Comparison of ENCODE assay signal across 39 cellular contexts in genomic region chr7:72016574-72016973, GRCh38.
"Had no signal": no experiment of that assay in that cellular context is flagged by ENCODE, and none has a peak within 500 bp of the region (broad histone marks: within the 10 kb centered on the region; RNA-seq: fewer than 3 reads in every experiment).

No MANE protein-coding gene starts in this region.

- H3K9me3 ChIP-seq: adrenal gland, ascending aorta, body of pancreas had no signal

- H3K36me3 Mint-ChIP-seq: activated naive CD4-positive, alpha-beta T cell treated with anti-CD3 and anti-CD28 coated beads, Interleukin-2, amount 10 ng/mL, durations not matched to agents 7 days and 5 days; activated naive CD4-positive, alpha-beta T cell treated with anti-CD3 and anti-CD28 coated beads, Interleukin-2, amount 50 U/mL, for 24 hours; activated naive CD4-positive, alpha-beta T cell treated with anti-CD3 and anti-CD28 coated beads, Interleukin-2, amount 50 U/mL, for 72 hours; activated naive CD8-positive, alpha-beta T cell; activated naive CD8-positive, alpha-beta T cell treated with anti-CD3 and anti-CD28 coated beads for 36 hours; activated naive CD8-positive, alpha-beta T cell treated with anti-CD3 and anti-CD28 coated beads, Interleukin-2, amount 10 ng/mL, durations not matched to agents 7 days and 5 days; brain had no signal

- H3K9me3 Mint-ChIP-seq: activated naive CD4-positive, alpha-beta T cell treated with anti-CD3 and anti-CD28 coated beads, Interleukin-2, amount 50 U/mL, for 24 hours; activated naive CD8-positive, alpha-beta T cell treated with anti-CD3 and anti-CD28 coated beads, Interleukin-2, amount 10 ng/mL, durations not matched to agents 7 days and 5 days; brain had no signal

- H3K27me3 ChIP-seq: adrenal gland, ascending aorta, body of pancreas, brain microvascular endothelial cell, breast epithelium, cardiac muscle cell had no signal

- H3K4me3 ChIP-seq: adrenal gland, ascending aorta, body of pancreas, breast epithelium, cardiac muscle cell had no signal

- DNase-seq: activated effector memory CD4-positive, alpha-beta T cell treated with anti-CD3 and anti-CD28 coated beads, Interleukin-2, amount 50 U/mL, for 16 hours; activated effector memory CD4-positive, alpha-beta T cell treated with Interleukin-2 at 50 U/mL for 16 hours; activated gamma-delta T cell; activated gamma-delta T cell treated with Interleukin-2 at 50 U/mL for 16 hours; activated naive CD4-positive, alpha-beta T cell; activated naive CD4-positive, alpha-beta T cell treated with anti-CD3 and anti-CD28 coated beads for 36 hours; activated naive CD4-positive, alpha-beta T cell treated with anti-CD3 and anti-CD28 coated beads, Interleukin-2, amount 10 ng/mL, durations not matched to agents 7 days and 5 days; activated naive CD4-positive, alpha-beta T cell treated with anti-CD3 and anti-CD28 coated beads, Interleukin-2, amount 50 U/mL, for 16 hours; activated naive CD4-positive, alpha-beta T cell treated with Interleukin-2 at 50 U/mL for 16 hours; activated naive CD8-positive, alpha-beta T cell treated with anti-CD3 and anti-CD28 coated beads for 36 hours; activated naive CD8-positive, alpha-beta T cell treated with anti-CD3 and anti-CD28 coated beads, Interleukin-2, amount 10 ng/mL, durations not matched to agents 7 days and 5 days; activated naive CD8-positive, alpha-beta T cell treated with anti-CD3 and anti-CD28 coated beads, Interleukin-2, amount 50 U/mL, for 24 hours; activated T-cell treated with anti-CD3 and anti-CD28 coated beads for 4 hours; activated T-cell treated with anti-CD3 and anti-CD28 coated beads, Interleukin-2, amount 50 U/mL, for 1 hour; activated T-cell treated with anti-CD3 and anti-CD28 coated beads, Interleukin-2, amount 50 U/mL, for 24 hours; activated T-cell treated with anti-CD3 and anti-CD28 coated beads, Interleukin-2, amount 50 U/mL, for 4 hours; activated T-cell treated with anti-CD3 and anti-CD28 coated beads, Interleukin-2, amount 50 U/mL, for 48 hours; activated T-cell treated with anti-CD3 and anti-CD28 coated beads, Interleukin-2, amount 50 U/mL, for 72 hours; adrenal gland; amniotic stem cell; amygdala; anterior cingulate cortex; aorta; body of pancreas; brain microvascular endothelial cell; caudate nucleus; central memory CD4-positive, alpha-beta T cell; cerebellar nuclear complex had no signal

- H3K4me3 Mint-ChIP-seq: activated naive CD4-positive, alpha-beta T cell treated with anti-CD3 and anti-CD28 coated beads for 36 hours; activated naive CD4-positive, alpha-beta T cell treated with anti-CD3 and anti-CD28 coated beads, Interleukin-2, amount 10 ng/mL, durations not matched to agents 7 days and 5 days; activated naive CD4-positive, alpha-beta T cell treated with anti-CD3 and anti-CD28 coated beads, Interleukin-2, amount 50 U/mL, for 24 hours; activated naive CD8-positive, alpha-beta T cell; activated naive CD8-positive, alpha-beta T cell treated with anti-CD3 and anti-CD28 coated beads for 36 hours; activated naive CD8-positive, alpha-beta T cell treated with anti-CD3 and anti-CD28 coated beads, Interleukin-2, amount 10 ng/mL, durations not matched to agents 7 days and 5 days; activated naive CD8-positive, alpha-beta T cell treated with anti-CD3 and anti-CD28 coated beads, Interleukin-2, amount 50 U/mL, for 24 hours; activated T-cell treated with anti-CD3 and anti-CD28 coated beads, Interleukin-2, amount 50 U/mL, for 24 hours; activated T-cell treated with anti-CD3 and anti-CD28 coated beads, Interleukin-2, amount 50 U/mL, for 4 hours; activated T-cell treated with anti-CD3 and anti-CD28 coated beads, Interleukin-2, amount 50 U/mL, for 72 hours; activated T-helper 1 cell treated with anti-CD3 and anti-CD28 coated beads, Interleukin-12 subunit alpha, Interleukin-12 subunit beta, Interleukin-2, Interleukin-4 antibody, amounts not matched to agents 30 ng/mL and 10 ng/mL and 1 ng/mL, durations not matched to agents 14 hours and 24 hours and 36 hours; activated T-helper 17 cell treated with anti-CD3 and anti-CD28 coated beads, Interleukin-2, amount 50 U/mL, for 72 hours; brain; central memory CD8-positive, alpha-beta T cell had no signal

- H3K27ac ChIP-seq: adrenal gland, ascending aorta, body of pancreas, brain microvascular endothelial cell, breast epithelium, cardiac muscle cell had no signal

- H3K27ac Mint-ChIP-seq: activated naive CD4-positive, alpha-beta T cell treated with anti-CD3 and anti-CD28 coated beads for 36 hours; activated naive CD4-positive, alpha-beta T cell treated with anti-CD3 and anti-CD28 coated beads, Interleukin-2, amount 10 ng/mL, durations not matched to agents 7 days and 5 days; activated naive CD4-positive, alpha-beta T cell treated with anti-CD3 and anti-CD28 coated beads, Interleukin-2, amount 50 U/mL, for 24 hours; activated naive CD4-positive, alpha-beta T cell treated with anti-CD3 and anti-CD28 coated beads, Interleukin-2, amount 50 U/mL, for 72 hours; activated naive CD8-positive, alpha-beta T cell; activated naive CD8-positive, alpha-beta T cell treated with anti-CD3 and anti-CD28 coated beads for 36 hours; activated naive CD8-positive, alpha-beta T cell treated with anti-CD3 and anti-CD28 coated beads, Interleukin-2, amount 10 ng/mL, durations not matched to agents 7 days and 5 days; activated naive CD8-positive, alpha-beta T cell treated with anti-CD3 and anti-CD28 coated beads, Interleukin-2, amount 50 U/mL, for 24 hours; activated T-cell treated with anti-CD3 and anti-CD28 coated beads, Interleukin-2, amount 50 U/mL, for 24 hours; activated T-cell treated with anti-CD3 and anti-CD28 coated beads, Interleukin-2, amount 50 U/mL, for 72 hours; activated T-helper 1 cell treated with anti-CD3 and anti-CD28 coated beads, Interleukin-12 subunit alpha, Interleukin-12 subunit beta, Interleukin-2, Interleukin-4 antibody, amounts not matched to agents 30 ng/mL and 10 ng/mL and 1 ng/mL, durations not matched to agents 14 hours and 24 hours and 36 hours; activated T-helper 17 cell treated with anti-CD3 and anti-CD28 coated beads, Interleukin-2, amount 50 U/mL, for 72 hours; activated T-helper 2 cell treated with anti-CD3 and anti-CD28 coated beads, Interferon-gamma antibody, Interleukin-2, Interleukin-4, amounts not matched to agents 10 μg/mL and 5 μg/mL and 100 μg/mL, durations not matched to agents 14 hours and 24 hours and 36 hours; brain had no signal

- H3K4me1 Mint-ChIP-seq: activated naive CD4-positive, alpha-beta T cell treated with anti-CD3 and anti-CD28 coated beads, Interleukin-2, amount 10 ng/mL, durations not matched to agents 7 days and 5 days; activated naive CD4-positive, alpha-beta T cell treated with anti-CD3 and anti-CD28 coated beads, Interleukin-2, amount 50 U/mL, for 24 hours; activated naive CD8-positive, alpha-beta T cell treated with anti-CD3 and anti-CD28 coated beads for 36 hours; activated naive CD8-positive, alpha-beta T cell treated with anti-CD3 and anti-CD28 coated beads, Interleukin-2, amount 10 ng/mL, durations not matched to agents 7 days and 5 days; activated naive CD8-positive, alpha-beta T cell treated with anti-CD3 and anti-CD28 coated beads, Interleukin-2, amount 50 U/mL, for 24 hours; activated T-helper 17 cell treated with anti-CD3 and anti-CD28 coated beads, Interleukin-2, amount 50 U/mL, for 72 hours; brain; central memory CD8-positive, alpha-beta T cell had no signal

- H3K27me3 Mint-ChIP-seq: activated naive CD4-positive, alpha-beta T cell treated with anti-CD3 and anti-CD28 coated beads, Interleukin-2, amount 10 ng/mL, durations not matched to agents 7 days and 5 days; activated naive CD4-positive, alpha-beta T cell treated with anti-CD3 and anti-CD28 coated beads, Interleukin-2, amount 50 U/mL, for 24 hours; activated naive CD8-positive, alpha-beta T cell; activated naive CD8-positive, alpha-beta T cell treated with anti-CD3 and anti-CD28 coated beads for 36 hours; activated naive CD8-positive, alpha-beta T cell treated with anti-CD3 and anti-CD28 coated beads, Interleukin-2, amount 10 ng/mL, durations not matched to agents 7 days and 5 days; activated naive CD8-positive, alpha-beta T cell treated with anti-CD3 and anti-CD28 coated beads, Interleukin-2, amount 50 U/mL, for 24 hours; activated T-cell treated with anti-CD3 and anti-CD28 coated beads, Interleukin-2, amount 50 U/mL, for 24 hours; activated T-helper 17 cell treated with anti-CD3 and anti-CD28 coated beads, Interleukin-2, amount 50 U/mL, for 72 hours; brain; central memory CD8-positive, alpha-beta T cell had no signal

- H3K4me1 ChIP-seq: adrenal gland, ascending aorta, body of pancreas, breast epithelium had no signal

- ATAC-seq: activated naive CD4-positive, alpha-beta T cell treated with anti-CD3 and anti-CD28 coated beads, Interleukin-2, amount 50 U/mL, for 72 hours; activated naive CD8-positive, alpha-beta T cell treated with anti-CD3 and anti-CD28 coated beads, Interleukin-2, amount 50 U/mL, for 24 hours; activated T-cell treated with anti-CD3 and anti-CD28 coated beads, Interleukin-2, amount 50 U/mL, for 4 hours; activated T-cell treated with anti-CD3 and anti-CD28 coated beads, Interleukin-2, amount 50 U/mL, for 72 hours; activated T-helper 17 cell treated with anti-CD3 and anti-CD28 coated beads, Interleukin-2, amount 50 U/mL, for 72 hours; body of pancreas had no signal

- H3K36me3 ChIP-seq: adrenal gland, ascending aorta, brain microvascular endothelial cell, breast epithelium, cardiac muscle cell had no signal
